9 cellular contexts compared by ENCODE assay signal in the genomic region with DNA sequence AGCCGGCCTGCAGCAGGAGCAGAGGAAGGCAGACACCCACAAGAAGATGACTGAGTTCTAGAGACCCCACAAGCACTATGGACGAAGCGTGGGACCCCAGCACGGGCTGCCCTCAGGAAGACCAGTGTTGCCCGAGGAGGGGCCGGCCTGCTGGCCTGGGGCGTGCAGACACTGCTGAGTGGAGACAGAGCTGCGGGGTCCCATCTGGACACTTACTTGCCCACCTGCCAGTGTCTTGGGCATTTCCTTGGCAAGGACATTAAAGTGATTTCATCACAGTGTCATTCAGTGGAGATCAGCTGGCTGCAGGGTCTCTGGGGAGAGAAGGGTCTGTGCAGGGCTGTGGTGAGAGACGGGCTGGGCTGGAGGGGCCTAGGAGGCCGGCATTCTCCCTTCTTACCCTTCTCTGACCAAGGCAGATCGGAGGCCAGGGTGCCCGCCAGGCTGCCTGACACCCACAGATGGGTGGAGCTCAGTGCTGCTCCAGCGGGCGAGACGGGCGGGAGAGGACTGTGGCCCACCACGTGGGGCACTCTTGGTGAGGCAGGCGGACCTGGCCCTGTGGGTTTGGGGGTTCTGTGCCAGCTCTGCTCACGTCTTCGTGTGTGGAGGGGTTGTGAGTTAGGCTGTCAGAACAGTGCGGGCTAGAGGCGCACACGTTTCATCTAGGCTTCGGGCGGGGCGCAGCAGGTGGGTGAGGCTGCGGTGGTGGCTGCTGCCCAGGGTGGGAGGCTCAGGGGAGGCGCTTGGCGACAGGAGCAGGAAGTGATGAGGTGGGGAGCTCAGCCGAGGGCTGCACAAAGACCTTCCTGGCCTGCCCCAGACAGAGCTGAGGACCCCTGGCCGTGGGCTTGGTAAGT. TPM values are rescaled to one million over a fixed set of nuclear protein-coding genes. Genes with fewer than 3 reads are reported as not detected.
DNase-seq lines count a peak whose midpoint lies in the region; ATAC-seq, FAIRE-seq and TF ChIP-seq lines count a peak whose summit lies in the region.
"Had no signal": no experiment of that assay in that cellular context is flagged by ENCODE, and none has a peak within 500 bp of the region (broad histone marks: within the 10 kb centered on the region; RNA-seq: fewer than 3 reads in every experiment).

A gene with protein sequence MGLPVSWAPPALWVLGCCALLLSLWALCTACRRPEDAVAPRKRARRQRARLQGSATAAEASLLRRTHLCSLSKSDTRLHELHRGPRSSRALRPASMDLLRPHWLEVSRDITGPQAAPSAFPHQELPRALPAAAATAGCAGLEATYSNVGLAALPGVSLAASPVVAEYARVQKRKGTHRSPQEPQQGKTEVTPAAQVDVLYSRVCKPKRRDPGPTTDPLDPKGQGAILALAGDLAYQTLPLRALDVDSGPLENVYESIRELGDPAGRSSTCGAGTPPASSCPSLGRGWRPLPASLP (plus strand): TSS at position 806 of the 860 bp plus-strand sequence. CDS start 886 bp downstream, outside the sequence.

- no peak for TF ChIP-seq CTCF in H9 (conservative IDR thresholded peaks at IDR 0.05)
- TF ChIP-seq CTCF in H1 (IDR thresholded peaks at IDR 0.05; ENCODE audit: control extremely low read depth in 1 of 3, insufficient read depth in 1 of 3, low read depth in 1 of 3, low read length in 3 of 3) = no peak

- H4K8ac ChIP-seq in H9 (replicated peaks; ENCODE audit: insufficient read length, low read depth, low read length) = no peak within 1 kb of the TSS
- no peak within 1 kb of the TSS for H4K8ac ChIP-seq in H1 (ENCODE audit: extremely low read depth, insufficient read depth, low read length)

- H3K27me3 Mint-ChIP-seq in H9 (ENCODE audit: low read depth) = no peaks in the 10 kb centered on the region; the same call in 1 of the 2 replicates
- H3K27me3 Mint-ChIP-seq in activated CD4-positive, alpha-beta T cell treated with anti-CD3 and anti-CD28 coated beads, Interleukin-2, amount 10 ng/mL, durations not matched to agents 24 days and 14 days = no peaks in the 10 kb centered on the region

- H3K27me3 ChIP-seq in H9 (ENCODE audit: insufficient read depth, low read length) (no peaks in the 10 kb centered on the region), H1 (replicated peaks in 1 of 4; ENCODE audit: control insufficient read depth in 3 of 4, extremely low read depth in 1 of 4, insufficient read depth in 3 of 4, low read length in 3 of 4) (peaks cover 0 to 12% (median 8%) of the 10 kb centered on the region in 4 experiments; a peak in 4 of 7 replicates)

- H4K20me1 ChIP-seq in H9 (ENCODE audit: control insufficient read depth, insufficient read depth, insufficient read length) (no peaks in the 10 kb centered on the region), H1 (replicated peaks in 1 of 2; ENCODE audit: control insufficient read depth in 1 of 2, insufficient read depth in 2 of 2, low read length in 2 of 2) (peaks cover 5 to 43% of the 10 kb centered on the region in 2 experiments)

- H3K36me3 ChIP-seq in H1 (ENCODE audit: control insufficient read depth in 2 of 4, insufficient read depth in 4 of 4, low read length in 3 of 4) = peaks cover 0 to 13% (median 7%) of the 10 kb centered on the region in 4 experiments; a peak in 5 of 8 replicates

- H3K36me3 Mint-ChIP-seq in H9 (ENCODE audit: insufficient read depth in 1 of 3, low read depth in 3 of 3) = peaks cover 9 to 18% (median 10%) of the 10 kb centered on the region in 3 experiments; a peak in 6 of 7 replicates
- H3K36me3 Mint-ChIP-seq in activated CD4-positive, alpha-beta T cell treated with anti-CD3 and anti-CD28 coated beads, Interleukin-2, amount 10 ng/mL, durations not matched to agents 24 days and 14 days (ENCODE audit: low read depth) = peaks cover 17% of the 10 kb centered on the region

- H3K4me3 ChIP-seq in H1 (ENCODE audit: extremely low read depth in 1 of 4, insufficient read depth in 2 of 4, low read depth in 3 of 4, low read length in 4 of 4) = peak within 1 kb of the TSS; percentile 25 to 68 (median 30); a peak in 6 of 8 replicates
- H3K4me3 ChIP-seq: SK-N-MC had no signal

- no peak for ATAC-seq in HG03571 (IDR thresholded peaks at IDR 0.05; ENCODE audit: unreplicated experiment)

- CTCF ChIA-PET in H1 (lab: Charles Lee; ENCODE audit: partially characterized antibody) = interaction anchor here (0.5 to 2.1 kb wide), 12 partner anchors 10 to 204 kb away, joined by 3 to 6 read pairs (median 3); a partner anchor contains a TSS

- H3K4ac ChIP-seq in H9 (ENCODE audit: low read depth, low read length) (no peak within 1 kb of the TSS), H1 (replicated peaks; ENCODE audit: insufficient read length, low read depth, low read length) (no peak within 1 kb of the TSS)

- no peaks in the 10 kb centered on the region for H3K4me1 Mint-ChIP-seq in H9
- peaks cover 19% of the 10 kb centered on the region for H3K4me1 Mint-ChIP-seq in activated CD4-positive, alpha-beta T cell treated with anti-CD3 and anti-CD28 coated beads, Interleukin-2, amount 10 ng/mL, durations not matched to agents 24 days and 14 days

- H2BK120ac ChIP-seq in H9 (ENCODE audit: low read depth, low read length, poor library complexity, severe bottlenecking) (no peak within 1 kb of the TSS), H1 (replicated peaks; ENCODE audit: low read depth, low read length) (no peak within 1 kb of the TSS)

- TF ChIP-seq RAD21 in H1 (IDR thresholded peaks at IDR 0.05 in 1 of 2, conservative IDR thresholded peaks at IDR 0.05 in 1 of 2; ENCODE audit: low read depth in 2 of 2, low read length in 2 of 2) = no peak

- no peak for TF ChIP-seq EP300 in H1 (IDR thresholded peaks at IDR 0.05; ENCODE audit: borderline replicate concordance in 1 of 2, low read depth in 2 of 2, low read length in 2 of 2)

- H3K18ac ChIP-seq in H9 (ENCODE audit: insufficient read length, low read depth, low read length) = no peak within 1 kb of the TSS
- peak within 1 kb of the TSS; percentile 32; the same call in 1 of the 2 replicates for H3K18ac ChIP-seq in H1 (ENCODE audit: extremely low read depth, low read length)

- intact Hi-C loops in activated CD4-positive, alpha-beta T cell treated with anti-CD3 and anti-CD28 coated beads, Interleukin-2, amount 10 ng/mL, durations not matched to agents 24 days and 14 days (cut with micrococcal nuclease) = loop anchor here (10.0 kb wide), 1 partner anchor 239 kb away; a partner anchor contains a TSS

- H2BK12ac ChIP-seq in H9 (ENCODE audit: insufficient read length, low read depth, low read length) (no peak within 1 kb of the TSS), H1 (ENCODE audit: low read depth, low read length) (no peak within 1 kb of the TSS)

- no peak within 1 kb of the TSS for H3K56ac ChIP-seq in H9 (ENCODE audit: insufficient read length, low read depth, low read length)
- H3K56ac ChIP-seq in H1 (replicated peaks; ENCODE audit: insufficient read length, low read depth, low read length) = no peak within 1 kb of the TSS

- H3K4me2 ChIP-seq in H9 (ENCODE audit: insufficient read depth, insufficient read length, low read length) = peak within 1 kb of the TSS; percentile 37
- H3K4me2 ChIP-seq in H1 (ENCODE audit: insufficient read depth in 1 of 2, low read depth in 2 of 2, low read length in 2 of 2) = peak within 1 kb of the TSS; percentile 71 to 95

- no peak within 1 kb of the TSS for H2AFZ ChIP-seq in H9 (ENCODE audit: low read length)
- no peak within 1 kb of the TSS for H2AFZ ChIP-seq in H1 (ENCODE audit: low read length)

- FAIRE-seq in H1 (lab: Jason Lieb, UNC) = no peak

- H3K23me2 ChIP-seq in H9 (ENCODE audit: insufficient read length, low read depth, low read length, poor library complexity, severe bottlenecking) (peaks cover 8% of the 10 kb centered on the region), H1 (ENCODE audit: low read depth, low read length) (peaks cover 16% of the 10 kb centered on the region)

- H2BK20ac ChIP-seq in H9 (ENCODE audit: low read depth, low read length, poor library complexity, severe bottlenecking) = no peak within 1 kb of the TSS
- no peak within 1 kb of the TSS for H2BK20ac ChIP-seq in H1 (ENCODE audit: low read length)

- no peak for TF ChIP-seq POLR2A in H1 (IDR thresholded peaks at IDR 0.05; ENCODE audit: control extremely low read depth in 1 of 2, low read depth in 2 of 2, low read length in 2 of 2)

- H4K5ac ChIP-seq in H9 (ENCODE audit: insufficient read length, low read depth, low read length) (no peak within 1 kb of the TSS), H1 (ENCODE audit: insufficient read length, low read depth, low read length) (no peak within 1 kb of the TSS)

- no peak within 1 kb of the TSS for H3K9ac ChIP-seq in H9 (ENCODE audit: extremely low read depth, insufficient read length, low read length)
- H3K9ac ChIP-seq in H1 (replicated peaks in 1 of 4; ENCODE audit: extremely low read depth in 1 of 4, low read depth in 3 of 4, low read length in 3 of 4) = no peak within 1 kb of the TSS; a peak in 1 of 7 replicates

- H3K4me3 Mint-ChIP-seq in H9 = no peak within 1 kb of the TSS
- H3K4me3 Mint-ChIP-seq in activated CD4-positive, alpha-beta T cell treated with anti-CD3 and anti-CD28 coated beads, Interleukin-2, amount 10 ng/mL, durations not matched to agents 24 days and 14 days = peak within 1 kb of the TSS; percentile 81

- no peak within 1 kb of the TSS for H3K27ac Mint-ChIP-seq in H9
- H3K27ac Mint-ChIP-seq in activated CD4-positive, alpha-beta T cell treated with anti-CD3 and anti-CD28 coated beads, Interleukin-2, amount 10 ng/mL, durations not matched to agents 24 days and 14 days = peak within 1 kb of the TSS; percentile 49

- H3K9me3 ChIP-seq in H9 (ENCODE audit: control insufficient read depth, low read depth, low read length) = no peaks in the 10 kb centered on the region
- peaks cover 0 to 4% of the 10 kb centered on the region in 2 experiments; a peak in 2 of 4 replicates for H3K9me3 ChIP-seq in H1 (ENCODE audit: insufficient read depth in 2 of 2, low read depth in 1 of 2, low read length in 1 of 2)

- H3K79me1 ChIP-seq in H9 (ENCODE audit: insufficient read depth, low read depth, low read length, poor library complexity, severe bottlenecking) (no peaks in the 10 kb centered on the region), H1 (ENCODE audit: low read depth, low read length) (peaks cover 16% of the 10 kb centered on the region)

- no peak within 1 kb of the TSS for H2AK5ac ChIP-seq in H9 (ENCODE audit: insufficient read length, low read length)
- peak within 1 kb of the TSS; percentile 53; the same call in 1 of the 2 replicates for H2AK5ac ChIP-seq in H1 (ENCODE audit: low read depth, low read length)

- no peaks in the 10 kb centered on the region for H3K9me3 Mint-ChIP-seq in H9
- H3K9me3 Mint-ChIP-seq in activated CD4-positive, alpha-beta T cell treated with anti-CD3 and anti-CD28 coated beads, Interleukin-2, amount 10 ng/mL, durations not matched to agents 24 days and 14 days = no peaks in the 10 kb centered on the region

- H3T11ph ChIP-seq in H9 (ENCODE audit: low read length) = no peak within 1 kb of the TSS

- H2BK15ac ChIP-seq in H9 (ENCODE audit: low read depth, low read length) (no peak within 1 kb of the TSS), H1 (ENCODE audit: low read length) (0 out of 2 replicates have a peak within 1 kb of the TSS, but pooled peaks have one; percentile 88)

- no peak within 1 kb of the TSS for H2BK5ac ChIP-seq in H9 (ENCODE audit: insufficient read length, low read length)
- no peak within 1 kb of the TSS; the same call in 1 of the 2 replicates for H2BK5ac ChIP-seq in H1 (ENCODE audit: low read depth, low read length)

- H3K23ac ChIP-seq in H9 (ENCODE audit: insufficient read length, low read depth, low read length) = no peak within 1 kb of the TSS
- no peak within 1 kb of the TSS for H3K23ac ChIP-seq in H1 (ENCODE audit: insufficient read length)

- H3K14ac ChIP-seq in H9 (ENCODE audit: insufficient read depth, low read length) (no peak within 1 kb of the TSS), H1 (ENCODE audit: insufficient read length) (no peak within 1 kb of the TSS)

- POLR2A ChIA-PET in H1 (lab: Charles Lee; ENCODE audit: partially characterized antibody) = interaction anchor here (0.6 to 2.2 kb wide), 18 partner anchors 8 to 129 kb away, joined by 3 to 14 read pairs (median 4); a partner anchor contains a TSS

- H4K91ac ChIP-seq in H9 (ENCODE audit: insufficient read length, low read depth, low read length) (no peak within 1 kb of the TSS), H1 (replicated peaks; ENCODE audit: insufficient read length, low read length) (no peak within 1 kb of the TSS)

- no peaks in the 10 kb centered on the region for H3K79me2 ChIP-seq in H9 (ENCODE audit: insufficient read depth, low read length)
- peaks cover 0 to 8% of the 10 kb centered on the region in 2 experiments; a peak in 1 of 4 replicates for H3K79me2 ChIP-seq in H1 (ENCODE audit: control insufficient read depth in 1 of 2, insufficient read depth in 2 of 2, low read length in 2 of 2)

- no CpG with 5 or more reads among the region's 31 CpGs for WGBS in H9 (ENCODE audit: extremely low coverage, insufficient read length, low lambda C conversion rate)
- 96% methylated on average over 17 of the region's 31 CpGs; no CpG with 5 or more reads in 1 of the 2 experiments for WGBS in H1 (ENCODE audit: extremely low coverage in 1 of 2, insufficient coverage in 1 of 2, insufficient read length in 1 of 2, insufficient replicate concordance in 2 of 2, low coverage in 1 of 2, low lambda C conversion rate in 2 of 2, missing lambda C conversion rate in 1 of 2), 2 experiments

- H3K27ac ChIP-seq in H9 (ENCODE audit: insufficient read length, low read depth, low read length) (no peak within 1 kb of the TSS), H1 (ENCODE audit: low read depth, low read length) (no peak within 1 kb of the TSS)
- H3K27ac ChIP-seq: SK-N-MC had no signal

- H3K4me1 ChIP-seq in H9 (ENCODE audit: insufficient read depth, low read length) = no peaks in the 10 kb centered on the region
- peaks cover 0 to 15% (median 7%) of the 10 kb centered on the region in 4 experiments; a peak in 6 of 7 replicates for H3K4me1 ChIP-seq in H1 (replicated peaks in 1 of 4; ENCODE audit: control insufficient read depth in 3 of 4, insufficient read depth in 4 of 4, low read length in 3 of 4)

- peak; percentile 33 for DNase-seq in H9
- DNase-seq in activated CD4-positive, alpha-beta T cell treated with anti-CD3 and anti-CD28 coated beads, Interleukin-2, amount 10 ng/mL, durations not matched to agents 24 days and 14 days = peak; percentile 90
- DNase-seq in H1 (ENCODE audit: low read depth in 1 of 2, low spot score in 2 of 2) = peak in 1 of 2 experiments; percentile 45
- peak; percentile 64 for DNase-seq in stimulated activated CD4-positive, alpha-beta T cell treated with anti-CD3 and anti-CD28 coated beads, Interleukin-2, amount 100 ng/mL, for 24 hours
- no peak for DNase-seq in pons (ENCODE audit: low spot score)
- no peak for DNase-seq in LoVo (ENCODE audit: low spot score)
- DNase-seq in NCI-H146 (lab: John Stamatoyannopoulos, UW) = no peak

RNA-seq across cellular contexts. Expression of the gene that starts here (rescaled TPM):
- 12.8 and 13.5 TPM in 2 replicates for total RNA-seq in H9 (2021)
- total RNA-seq in activated CD4-positive, alpha-beta T cell treated with anti-CD3 and anti-CD28 coated beads, Interleukin-2, amount 10 ng/mL, durations not matched to agents 24 days and 14 days = 10.1 and 12.2 TPM in 2 replicates
- total RNA-seq in H1 (2021; fragmentation: NEBNext Ultra II Directional; extraction: Animal tissue kit (Norgen Biotek cat#: 25700)) = 3.3 and 4.5 TPM in 2 replicates
- polyA plus RNA-seq in H1 (2011; rRNA removed) = 5.9 and 9.5 TPM in 2 replicates
- 4.9 TPM for polyA plus RNA-seq in H1 (2011; cell fraction: cytosol; rRNA removed)
- 19.4 TPM for polyA plus RNA-seq in H1 (2011; cell fraction: nucleus; rRNA removed)
- 2.2 to 3.8 TPM (median 2.7 TPM) in 4 replicates for polyA plus RNA-seq in H1 (2012, experiment 1 of 2)
- polyA plus RNA-seq in H1 (2012, experiment 2 of 2) = 3.0 TPM
- 1.8 TPM for polyA plus RNA-seq in H1 (2013, experiment 1 of 2)
- 1.7 TPM for polyA plus RNA-seq in H1 (2013, experiment 2 of 2)
- 0.28 and 0.37 TPM in 2 replicates for polyA minus RNA-seq in H1 (2011; rRNA and poly(A)+ RNA removed)
- polyA minus RNA-seq in H1 (2011; cell fraction: cytosol; rRNA and poly(A)+ RNA removed) = 4.0 TPM
- polyA minus RNA-seq in H1 (2011; cell fraction: nucleus; rRNA and poly(A)+ RNA removed) = 5.9 TPM

Comparison
In these comparisons a context has a peak if more than half of its experiments do, and no peak if none do; other contexts are left out.
1. DNase-seq: peak in H9 (single experiment), activated CD4-positive, alpha-beta T cell treated with anti-CD3 and anti-CD28 coated beads, Interleukin-2, amount 10 ng/mL, durations not matched to agents 24 days and 14 days (single experiment) and stimulated activated CD4-positive, alpha-beta T cell treated with anti-CD3 and anti-CD28 coated beads, Interleukin-2, amount 100 ng/mL, for 24 hours (2 of 2); none in pons (single experiment), LoVo (single experiment) and NCI-H146 (single experiment).